In the genomic region with DNA sequence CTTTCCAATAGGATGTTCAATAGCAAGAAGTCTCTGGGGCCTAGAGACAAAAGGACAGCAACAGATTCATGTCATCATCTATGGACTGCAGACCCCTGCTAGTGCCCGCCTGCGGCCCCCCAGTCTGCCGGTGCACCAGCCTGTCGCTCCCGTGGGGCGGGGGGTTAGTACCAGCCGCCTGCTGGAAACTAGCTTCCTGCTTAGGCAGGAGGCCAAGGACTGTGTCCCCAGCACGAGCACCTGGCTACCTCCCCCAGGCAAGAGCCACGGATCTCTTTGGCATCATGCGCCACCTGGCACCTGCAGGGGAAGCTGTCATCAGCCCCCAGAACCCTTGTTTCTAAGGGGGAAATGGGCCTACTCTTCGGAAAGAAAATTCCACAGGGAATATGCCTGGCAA, we compare ENCODE assay signal across 13 cellular contexts.
DNase-seq lines count a peak whose midpoint lies in the region; ATAC-seq and TF ChIP-seq lines count a peak whose summit lies in the region.
"Had no signal": no experiment of that assay in that cellular context is flagged by ENCODE, and none has a peak within 500 bp of the region (broad histone marks: within the 10 kb centered on the region; RNA-seq: fewer than 3 reads in every experiment).

No MANE protein-coding gene starts in this region.

- H3K4me2 ChIP-seq in BLaER1, result peak overlapping the region; percentile 86

- peaks cover 62% of the 10 kb centered on the region for H4K20me1 ChIP-seq in BLaER1

- H3K27ac Mint-ChIP-seq in mesothelial cell of epicardium, result peak overlapping the region; percentile 87
- H3K27ac Mint-ChIP-seq: activated CD4-positive, alpha-beta T cell treated with anti-CD3 and anti-CD28 coated beads for 36 hours had no signal

- DNase-seq in DMS153 (lab: John Stamatoyannopoulos, UW) (peak; percentile 37), NCI-H345 treated with DMSO at 0.1 percent for 48 hours (lab: John Stamatoyannopoulos, UW; ENCODE audit: unreplicated experiment) (peak; percentile 64), mesothelial cell of epicardium (ENCODE audit: low spot score in 2 of 2, unreplicated experiment in 2 of 2) (no peak)
- no peak for DNase-seq in activated CD4-positive, alpha-beta T cell treated with anti-CD3 and anti-CD28 coated beads for 1 hour
- DNase-seq: activated CD4-positive, alpha-beta T cell treated with anti-CD3 and anti-CD28 coated beads for 36 hours; mammary epithelial cell; stimulated activated naive CD8-positive, alpha-beta T cell treated with anti-CD3 and anti-CD28 coated beads, Interleukin-15, Interleukin-2, amounts not matched to agents 100 U/mL and 50 U/mL, for 24 hours; uterus had no signal

- H3K9me3 ChIP-seq in BLaER1, result no peaks in the 10 kb centered on the region
- H3K9me3 ChIP-seq: uterus had no signal

- H3K9ac ChIP-seq in BLaER1, result peak overlapping the region; percentile 34; the same call in 1 of the 2 replicates

- no peak for ATAC-seq in GM21576 (IDR thresholded peaks at IDR 0.05; ENCODE audit: unreplicated experiment)
- ATAC-seq in GM18907 (IDR thresholded peaks at IDR 0.05; ENCODE audit: unreplicated experiment), result no peak
- ATAC-seq: activated CD4-positive, alpha-beta T cell treated with anti-CD3 and anti-CD28 coated beads for 36 hours; HCT116; stimulated activated naive CD8-positive, alpha-beta T cell treated with anti-CD3 and anti-CD28 coated beads, Interleukin-15, Interleukin-2, amounts not matched to agents 100 U/mL and 50 U/mL, for 24 hours had no signal

- no peak overlapping the region for H3K4me3 Mint-ChIP-seq in mesothelial cell of epicardium
- H3K4me3 Mint-ChIP-seq: activated CD4-positive, alpha-beta T cell treated with anti-CD3 and anti-CD28 coated beads for 36 hours; central memory CD8-positive, alpha-beta T cell had no signal

- peak overlapping the region; percentile 60 for H3K27ac ChIP-seq in BLaER1

- peaks cover 64% of the 10 kb centered on the region for H3K4me1 ChIP-seq in BLaER1

- peaks cover 16% of the 10 kb centered on the region for H3K36me3 Mint-ChIP-seq in mesothelial cell of epicardium

- no peaks in the 10 kb centered on the region for H3K27me3 ChIP-seq in BLaER1
- H3K27me3 ChIP-seq: uterus had no signal

- no peak for TF ChIP-seq CTCF in mesothelial cell of epicardium (IDR thresholded peaks at IDR 0.05; ENCODE audit: unreplicated experiment)

- H3K36me3 ChIP-seq in BLaER1, result peaks cover 43% of the 10 kb centered on the region
- H3K36me3 ChIP-seq: uterus had no signal

- H3K4me3 ChIP-seq in BLaER1, result no peak overlapping the region
- H3K4me3 ChIP-seq: uterus had no signal

- H3K9me3 Mint-ChIP-seq in mesothelial cell of epicardium, result no peaks in the 10 kb centered on the region
- H3K9me3 Mint-ChIP-seq: central memory CD8-positive, alpha-beta T cell had no signal

- peaks cover 16% of the 10 kb centered on the region for H3K4me1 Mint-ChIP-seq in mesothelial cell of epicardium
- H3K4me1 Mint-ChIP-seq: central memory CD8-positive, alpha-beta T cell had no signal

- H3K27me3 Mint-ChIP-seq in mesothelial cell of epicardium (ENCODE audit: low read depth), result no peaks in the 10 kb centered on the region
- H3K27me3 Mint-ChIP-seq: activated CD4-positive, alpha-beta T cell treated with anti-CD3 and anti-CD28 coated beads for 36 hours; central memory CD8-positive, alpha-beta T cell had no signal

Comparison
In these comparisons a context has a peak if more than half of its experiments do, and no peak if none do; other contexts are left out.
1. DNase-seq: peak in DMS153 (single experiment) and NCI-H345 treated with DMSO at 0.1 percent for 48 hours (single experiment); none in mesothelial cell of epicardium (0 of 2) and activated CD4-positive, alpha-beta T cell treated with anti-CD3 and anti-CD28 coated beads for 1 hour (single experiment).